Comparison of ENCODE assay signal across 1 cellular context in genomic region chr16:2457267-2457666, GRCh38.
TF ChIP-seq lines count a peak whose summit lies in the region.

No MANE protein-coding gene starts in this region.

TF ChIP-seq in GM12878, 131 proteins besides CTCF, POLR2A, EP300 and RAD21:
- TF ChIP-seq ZNF687 (IDR thresholded peaks at IDR 0.05) (no peak), TAF1 (IDR thresholded peaks at IDR 0.05; ENCODE audit: borderline replicate concordance, low read depth, low read length) (no peak), MAX (IDR thresholded peaks at IDR 0.05; ENCODE audit: low read depth, low read length) (no peak), GATAD2B (conservative IDR thresholded peaks at IDR 0.05; ENCODE audit: low read depth) (no peak), SIX5 (IDR thresholded peaks at IDR 0.05; ENCODE audit: low read depth, low read length, severe bottlenecking) (no peak), RELB (IDR thresholded peaks at IDR 0.05; ENCODE audit: low read depth) (no peak), FOXK2 (IDR thresholded peaks at IDR 0.05) (no peak), FOS (IDR thresholded peaks at IDR 0.05; ENCODE audit: borderline replicate concordance, extremely low read depth, insufficient read length) (no peak), TARDBP (IDR thresholded peaks at IDR 0.05; ENCODE audit: borderline replicate concordance) (no peak), NFIC (IDR thresholded peaks at IDR 0.05; ENCODE audit: low read depth, low read length) (no peak), LARP7 (IDR thresholded peaks at IDR 0.05) (no peak), MEF2A (IDR thresholded peaks at IDR 0.05; ENCODE audit: insufficient read depth, low read depth, low read length) (no peak), EGR1 (IDR thresholded peaks at IDR 0.05; ENCODE audit: borderline replicate concordance in 1 of 2, low read depth in 2 of 2, low read length in 2 of 2) (no peak), IRF4 (IDR thresholded peaks at IDR 0.05; ENCODE audit: low read depth, low read length) (no peak), ESRRA (IDR thresholded peaks at IDR 0.05; ENCODE audit: low read length) (no peak)
